ENCODE assay signal across 8 cellular contexts in genomic region chr14:55191881-55192616, GRCh38. TPM values are rescaled to one million over a fixed set of nuclear protein-coding genes. Genes with fewer than 3 reads are reported as not detected.
DNase-seq lines count a peak whose midpoint lies in the region; ATAC-seq and TF ChIP-seq lines count a peak whose summit lies in the region.

No MANE protein-coding gene starts in this region.

- no peaks in the 10 kb centered on the region for H3K9me3 Mint-ChIP-seq in dendritic cell treated with granulocyte-macrophage colony-stimulating factor and Interleukin-4, amounts not matched to agents 40 ng/mL and 50 ng/mL, for 4 days
- no peaks in the 10 kb centered on the region for H3K9me3 Mint-ChIP-seq in neural progenitor cell

- H4K20me1 ChIP-seq in Karpas-422 (ENCODE audit: insufficient read depth, low read depth, low read length) (no peaks in the 10 kb centered on the region), neural progenitor cell (ENCODE audit: low read depth) (peaks cover 34% of the 10 kb centered on the region)

- H3K4me1 Mint-ChIP-seq in dendritic cell treated with granulocyte-macrophage colony-stimulating factor and Interleukin-4, amounts not matched to agents 40 ng/mL and 50 ng/mL, for 4 days (ENCODE audit: low read depth), result peaks cover 7% of the 10 kb centered on the region
- H3K4me1 Mint-ChIP-seq in neural progenitor cell, result peaks cover 19% of the 10 kb centered on the region

- peak; percentile 32 for DNase-seq in NCI-H2107 treated with DMSO at 0.1 percent for 48 hours (lab: John Stamatoyannopoulos, UW; ENCODE audit: unreplicated experiment)
- DNase-seq in NCI-H2107 (lab: John Stamatoyannopoulos, UW), result no peak
- DNase-seq in Karpas-422, result no peak
- DNase-seq in neural progenitor cell (ENCODE audit: low spot score), result no peak

- H3K27me3 Mint-ChIP-seq in dendritic cell treated with granulocyte-macrophage colony-stimulating factor and Interleukin-4, amounts not matched to agents 40 ng/mL and 50 ng/mL, for 4 days, result no peaks in the 10 kb centered on the region
- H3K27me3 Mint-ChIP-seq in neural progenitor cell (ENCODE audit: insufficient read depth, low read depth), result no peaks in the 10 kb centered on the region

- peaks cover 25% of the 10 kb centered on the region for H3K4me1 ChIP-seq in Karpas-422 (ENCODE audit: low read length)
- H3K4me1 ChIP-seq in neural progenitor cell, result peaks cover 15% of the 10 kb centered on the region

- peak overlapping the region; percentile 80 for H3K4me3 ChIP-seq in Karpas-422 (ENCODE audit: low read length)
- H3K4me3 ChIP-seq in neural progenitor cell, result peak overlapping the region; percentile 89

- ATAC-seq in HG03571 (IDR thresholded peaks at IDR 0.05; ENCODE audit: unreplicated experiment), result no peak
- ATAC-seq in GM18909 (IDR thresholded peaks at IDR 0.05; ENCODE audit: poor library complexity, unreplicated experiment), result no peak
- ATAC-seq in HG03520 (IDR thresholded peaks at IDR 0.05; ENCODE audit: unreplicated experiment), result no peak

- H3F3A ChIP-seq in neural progenitor cell (ENCODE audit: low read depth), result peaks cover 12% of the 10 kb centered on the region

- H3K9me2 ChIP-seq in Karpas-422 (replicated peaks; ENCODE audit: insufficient read depth, low read length), result no peaks in the 10 kb centered on the region

- intact Hi-C loops in dendritic cell treated with granulocyte-macrophage colony-stimulating factor and Interleukin-4, amounts not matched to agents 40 ng/mL and 50 ng/mL, for 4 days (cut with micrococcal nuclease), result no loop called here

- no peak overlapping the region for H3K27ac ChIP-seq in Karpas-422 (ENCODE audit: low read length)
- H3K27ac ChIP-seq in neural progenitor cell, result no peak overlapping the region

- H3K4me3 Mint-ChIP-seq in dendritic cell treated with granulocyte-macrophage colony-stimulating factor and Interleukin-4, amounts not matched to agents 40 ng/mL and 50 ng/mL, for 4 days, result peak overlapping the region; percentile 96
- H3K4me3 Mint-ChIP-seq in neural progenitor cell, result peak overlapping the region; percentile 96

- no peaks in the 10 kb centered on the region for H3K9me3 ChIP-seq in Karpas-422 (ENCODE audit: low read length)
- H3K9me3 ChIP-seq in neural progenitor cell (ENCODE audit: low read depth), result no peaks in the 10 kb centered on the region

- H2AFZ ChIP-seq in Karpas-422 (ENCODE audit: low read length) (peak overlapping the region; percentile 84), neural progenitor cell (replicated peaks) (peak overlapping the region; percentile 77)

- peaks cover 14% of the 10 kb centered on the region; the same call in 1 of the 2 replicates for H3K36me3 ChIP-seq in Karpas-422 (ENCODE audit: insufficient read depth, low read length)
- peaks cover 10% of the 10 kb centered on the region for H3K36me3 ChIP-seq in neural progenitor cell

- H3K79me2 ChIP-seq in Karpas-422 (ENCODE audit: low read length), result peaks cover 41% of the 10 kb centered on the region
- H3K79me2 ChIP-seq in neural progenitor cell (ENCODE audit: low read depth), result peaks cover 43% of the 10 kb centered on the region

- TF ChIP-seq CTCF in neural progenitor cell (IDR thresholded peaks at IDR 0.05), result no peak

- H3K4me2 ChIP-seq in Karpas-422 (ENCODE audit: low read depth, low read length, poor library complexity, severe bottlenecking) (peak overlapping the region; percentile 90), neural progenitor cell (peak overlapping the region; percentile 97)

- H3K9ac ChIP-seq in Karpas-422 (ENCODE audit: low read length), result peak overlapping the region; percentile 60
- H3K9ac ChIP-seq in neural progenitor cell, result no peak overlapping the region

- peaks cover 8% of the 10 kb centered on the region for H3K36me3 Mint-ChIP-seq in dendritic cell treated with granulocyte-macrophage colony-stimulating factor and Interleukin-4, amounts not matched to agents 40 ng/mL and 50 ng/mL, for 4 days (ENCODE audit: low read depth)
- H3K36me3 Mint-ChIP-seq in neural progenitor cell, result peaks cover 8% of the 10 kb centered on the region

- H3K27me3 ChIP-seq in Karpas-422 (ENCODE audit: low read length) (no peaks in the 10 kb centered on the region), neural progenitor cell (no peaks in the 10 kb centered on the region)

- H3K27ac Mint-ChIP-seq in dendritic cell treated with granulocyte-macrophage colony-stimulating factor and Interleukin-4, amounts not matched to agents 40 ng/mL and 50 ng/mL, for 4 days, result peak overlapping the region; percentile 81
- no peak overlapping the region for H3K27ac Mint-ChIP-seq in neural progenitor cell

RNA-seq across cellular contexts. Expression of gene DLGAP5, which starts 0.7 kb away (rescaled TPM):
- total RNA-seq in Karpas-422 (2014; rRNA removed; shearing (Covaris generic); ENCODE audit: low replicate concordance), result 24.0 and 42.4 TPM in 2 replicates
- 191 and 313 TPM in 2 replicates for total RNA-seq in neural progenitor cell (ENCODE audit: low replicate concordance)
